ENCODE assay signal across 41 cellular contexts in genomic region chr4:150514709-150515108, GRCh38.
"Had no signal": no experiment of that assay in that cellular context is flagged by ENCODE, and none has a peak within 500 bp of the region (broad histone marks: within the 10 kb centered on the region; RNA-seq: fewer than 3 reads in every experiment).

No MANE protein-coding gene starts in this region.

- H3K9me3 ChIP-seq: adrenal gland had no signal

- H3K4me3 ChIP-seq: adrenal gland, cardiac muscle cell had no signal

- H3K9ac ChIP-seq: KMS-11 had no signal

- H3K4me3 Mint-ChIP-seq: activated B cell treated with CpG ODN at 0.5 μM for 24 hours; activated CD4-positive, alpha-beta memory T cell treated with anti-CD3 and anti-CD28 coated beads for 36 hours; activated naive CD4-positive, alpha-beta T cell treated with anti-CD3 and anti-CD28 coated beads for 36 hours; activated T-cell treated with anti-CD3 and anti-CD28 coated beads, Interleukin-2, amount 50 U/mL, for 4 hours; activated T-helper 1 cell treated with anti-CD3 and anti-CD28 coated beads, Interleukin-12 subunit alpha, Interleukin-12 subunit beta, Interleukin-2, Interleukin-4 antibody, amounts not matched to agents 30 ng/mL and 10 ng/mL and 1 ng/mL, durations not matched to agents 14 hours and 24 hours and 36 hours; central memory CD8-positive, alpha-beta T cell had no signal

- ATAC-seq: activated naive CD4-positive, alpha-beta T cell treated with anti-CD3 and anti-CD28 coated beads, Interleukin-2, amount 50 U/mL, for 72 hours; activated T-cell treated with anti-CD3 and anti-CD28 coated beads, Interleukin-2, amount 50 U/mL, for 4 hours; PC-3; Right ventricle myocardium inferior had no signal

- H3K27me3 Mint-ChIP-seq: activated B cell treated with CpG ODN at 0.5 μM for 24 hours; activated CD4-positive, alpha-beta memory T cell treated with anti-CD3 and anti-CD28 coated beads for 36 hours; central memory CD8-positive, alpha-beta T cell had no signal

- H3K4me2 ChIP-seq: KMS-11 had no signal

- H3K27ac ChIP-seq: adrenal gland, brain microvascular endothelial cell, cardiac muscle cell, KMS-11, RWPE1, VCaP had no signal

- H3K9me3 Mint-ChIP-seq: activated B cell treated with CpG ODN at 0.5 μM for 24 hours; activated CD4-positive, alpha-beta memory T cell treated with anti-CD3 and anti-CD28 coated beads for 36 hours; activated T-cell treated with anti-CD3 and anti-CD28 coated beads, Interleukin-2, amount 50 U/mL, for 4 hours; central memory CD8-positive, alpha-beta T cell had no signal

- H3K27ac Mint-ChIP-seq: activated B cell treated with CpG ODN at 0.5 μM for 24 hours; activated CD4-positive, alpha-beta memory T cell treated with anti-CD3 and anti-CD28 coated beads for 36 hours; activated naive CD4-positive, alpha-beta T cell treated with anti-CD3 and anti-CD28 coated beads for 36 hours; activated naive CD4-positive, alpha-beta T cell treated with anti-CD3 and anti-CD28 coated beads, Interleukin-2, amount 50 U/mL, for 72 hours; activated T-helper 1 cell treated with anti-CD3 and anti-CD28 coated beads, Interleukin-12 subunit alpha, Interleukin-12 subunit beta, Interleukin-2, Interleukin-4 antibody, amounts not matched to agents 30 ng/mL and 10 ng/mL and 1 ng/mL, durations not matched to agents 14 hours and 24 hours and 36 hours had no signal

- FAIRE-seq: RCC 7860 had no signal

- H3K36me3 ChIP-seq: adrenal gland, brain microvascular endothelial cell, cardiac muscle cell had no signal

- H3K27me3 ChIP-seq: adrenal gland, brain microvascular endothelial cell, cardiac muscle cell had no signal

- DNase-seq: activated B cell treated with CpG ODN at 0.5 μM for 24 hours; activated CD4-positive, alpha-beta memory T cell treated with anti-CD3 and anti-CD28 coated beads for 36 hours; activated CD4-positive, alpha-beta T cell treated with anti-CD3 and anti-CD28 coated beads for 4 hours; activated CD4-positive, alpha-beta T cell treated with anti-CD3 and anti-CD28 coated beads, Interleukin-2, amount 50 U/mL, for 1 hour; activated CD4-positive, CD25-positive, alpha-beta regulatory T cell treated with anti-CD3 and anti-CD28 coated beads, Interleukin-2, amount 50 U/mL, for 72 hours; activated CD8-positive, alpha-beta memory T cell treated with anti-CD3 and anti-CD28 coated beads, Interleukin-2, amount 50 U/mL, for 4 hours; activated gamma-delta T cell treated with Interleukin-2 at 50 U/mL for 16 hours; activated naive CD4-positive, alpha-beta T cell treated with anti-CD3 and anti-CD28 coated beads for 36 hours; activated T-cell treated with anti-CD3 and anti-CD28 coated beads for 4 hours; activated T-cell treated with anti-CD3 and anti-CD28 coated beads, Interleukin-2, amount 50 U/mL, for 4 hours; adrenal gland; anterior cingulate cortex; brain microvascular endothelial cell; MM.1S; MV-4-11; NCI-H1092; NCI-H1417; NCI-H146; NCI-H187; NCI-H2029 treated with DMSO at 0.1 percent for 48 hours; NCI-H2107; NCI-H2171; NCI-H510A; NCI-H526; NCI-H748 treated with DMSO at 0.1 percent for 48 hours; NK-92 treated with Interleukin-12 subunit alpha and Interleukin-12 subunit beta, amount 100 ng/mL, for 24 hours; SIG-M5; SW 1271; T-helper 1 cell; T-helper 2 cell; T-helper 9 cell had no signal
